Comparison of ENCODE assay signal across 21 cellular contexts in the genomic region with DNA sequence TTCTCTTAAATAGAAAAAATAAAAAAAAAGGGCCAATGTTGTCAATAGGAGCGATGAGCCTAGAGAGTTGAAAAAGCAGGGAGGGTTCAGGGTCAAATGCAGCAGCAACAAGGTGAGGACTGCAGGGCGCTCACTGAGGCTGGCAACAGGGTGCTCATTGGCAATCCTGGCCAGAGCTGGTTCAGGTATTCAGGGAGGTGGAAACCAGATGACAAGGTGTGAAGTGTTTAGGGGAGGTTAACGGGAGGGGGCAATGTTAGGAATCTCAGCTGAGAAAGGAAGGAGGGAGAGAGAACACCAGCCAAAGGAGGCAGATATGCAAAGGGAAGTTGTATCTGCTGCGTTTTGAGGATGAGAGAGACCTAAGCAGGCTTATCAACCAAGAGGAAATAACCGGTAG.
"Had no signal": no experiment of that assay in that cellular context is flagged by ENCODE, and none has a peak within 500 bp of the region (broad histone marks: within the 10 kb centered on the region; RNA-seq: fewer than 3 reads in every experiment).

No MANE protein-coding gene starts in this region.

- H3K4me3 Mint-ChIP-seq: naive thymus-derived CD4-positive, alpha-beta T cell; stimulated activated memory B cell treated with anti-CD40 and anti-IgM and Interleukin-4, amounts not matched to agents 10 μg/mL and 1 μg/mL and 100 μg/mL, for 72 hours; stimulated activated naive CD8-positive, alpha-beta T cell treated with anti-CD3 and anti-CD28 coated beads, Interleukin-15, Interleukin-2, amounts not matched to agents 100 ng/mL and 50 ng/mL, for 24 hours had no signal

- H3K4me3 ChIP-seq: colonic mucosa, gastrocnemius medialis, heart right ventricle, left ventricle myocardium inferior, lower lobe of right lung, spleen, tibial artery, upper lobe of left lung, uterus had no signal

- H3K27me3 ChIP-seq: colonic mucosa, gastrocnemius medialis, heart right ventricle, spleen, tibial artery, upper lobe of left lung, uterus had no signal

- H3K9me3 ChIP-seq: colonic mucosa, gastrocnemius medialis, heart right ventricle, left ventricle myocardium inferior, lower lobe of right lung, spleen, tibial artery, upper lobe of left lung, uterus had no signal

- H3K9me3 Mint-ChIP-seq: stimulated activated naive CD8-positive, alpha-beta T cell treated with anti-CD3 and anti-CD28 coated beads, Interleukin-15, Interleukin-2, amounts not matched to agents 100 ng/mL and 50 ng/mL, for 24 hours had no signal

- H3K4me1 Mint-ChIP-seq: naive thymus-derived CD4-positive, alpha-beta T cell; stimulated activated memory B cell treated with anti-CD40 and anti-IgM and Interleukin-4, amounts not matched to agents 10 μg/mL and 1 μg/mL and 100 μg/mL, for 72 hours had no signal

- ATAC-seq: gastrocnemius medialis; heart right ventricle; left cardiac atrium; lower lobe of right lung; naive thymus-derived CD4-positive, alpha-beta T cell; sciatic nerve; stimulated activated memory B cell treated with anti-CD40 and anti-IgM and Interleukin-4, amounts not matched to agents 10 μg/mL and 1 μg/mL and 100 μg/mL, for 72 hours had no signal

- H3K27ac ChIP-seq: colonic mucosa, gastrocnemius medialis, heart right ventricle, left ventricle myocardium inferior, lower lobe of right lung, spleen, tibial artery, upper lobe of left lung, uterus had no signal

- H3K27ac Mint-ChIP-seq: naive thymus-derived CD4-positive, alpha-beta T cell; stimulated activated memory B cell treated with anti-CD40 and anti-IgM and Interleukin-4, amounts not matched to agents 10 μg/mL and 1 μg/mL and 100 μg/mL, for 72 hours; stimulated activated naive CD8-positive, alpha-beta T cell treated with anti-CD3 and anti-CD28 coated beads, Interleukin-15, Interleukin-2, amounts not matched to agents 100 ng/mL and 50 ng/mL, for 24 hours had no signal

- DNase-seq: colonic mucosa; effector CD4-positive, alpha-beta T cell; gastrocnemius medialis; heart right ventricle; kidney; left cardiac atrium; left ventricle myocardium inferior; lower lobe of right lung; mesenchymal stem cell; naive thymus-derived CD4-positive, alpha-beta T cell; posterior cingulate gyrus; spleen; stimulated activated CD4-positive, alpha-beta T cell treated with anti-CD3 and anti-CD28 coated beads, Interleukin-15, amount 100 ng/mL, for 24 hours; stimulated activated CD4-positive, alpha-beta T cell treated with anti-CD3 and anti-CD28 coated beads, Interleukin-1b, Interleukin-23, amount 100 ng/mL, for 48 hours; stimulated activated CD4-positive, alpha-beta T cell treated with anti-CD3 and anti-CD28 coated beads, Interleukin-4, amount 100 ng/mL, for 24 hours; tibial artery; upper lobe of left lung; uterus had no signal

- H3K36me3 ChIP-seq: colonic mucosa, gastrocnemius medialis, heart right ventricle, left ventricle myocardium inferior, lower lobe of right lung, spleen, tibial artery, upper lobe of left lung, uterus had no signal

- H3K4me1 ChIP-seq: colonic mucosa, gastrocnemius medialis, lower lobe of right lung, spleen, tibial artery, upper lobe of left lung, uterus had no signal

- H3K36me3 Mint-ChIP-seq: naive thymus-derived CD4-positive, alpha-beta T cell; stimulated activated memory B cell treated with anti-CD40 and anti-IgM and Interleukin-4, amounts not matched to agents 10 μg/mL and 1 μg/mL and 100 μg/mL, for 72 hours had no signal
